ENCODE assay signal across 8 cellular contexts in genomic region chr5:20972419-20972925, GRCh38.
DNase-seq lines count a peak whose midpoint lies in the region; ATAC-seq and TF ChIP-seq lines count a peak whose summit lies in the region.

No MANE protein-coding gene starts in this region.

- H3K27me3 ChIP-seq in fibroblast of lung (ENCODE audit: control insufficient read depth, insufficient read depth, low read length) (no peaks in the 10 kb centered on the region), osteoblast (ENCODE audit: insufficient read depth, low read length) (no peaks in the 10 kb centered on the region)

- H4K20me1 ChIP-seq in fibroblast of lung (ENCODE audit: control insufficient read depth, extremely low read depth, insufficient read depth, low read length) (no peaks in the 10 kb centered on the region), osteoblast (ENCODE audit: insufficient read depth, low read length) (no peaks in the 10 kb centered on the region)

- H3K27ac ChIP-seq in fibroblast of lung (ENCODE audit: insufficient read depth, low read length) (no peak overlapping the region), osteoblast (ENCODE audit: low read depth, low read length) (no peak overlapping the region)

- H3K9ac ChIP-seq in fibroblast of lung (ENCODE audit: insufficient read depth, low read length) = no peak overlapping the region

- H3K4me3 ChIP-seq in fibroblast of lung (replicated peaks in 1 of 4; ENCODE audit: control extremely low read depth in 1 of 4, insufficient read depth in 1 of 4, low read depth in 3 of 4, low read length in 4 of 4) (peak overlapping the region in 1 of 4 experiments; percentile 84), osteoblast (ENCODE audit: insufficient read depth, low read length) (peak overlapping the region; percentile 54)

- TF ChIP-seq CTCF in fibroblast of lung (conservative IDR thresholded peaks at IDR 0.05 in 1 of 2, IDR thresholded peaks at IDR 0.05 in 1 of 2; ENCODE audit: low read depth in 1 of 2, low read length in 2 of 2) = peak; percentile 8 to 81
- no peak for TF ChIP-seq CTCF in osteoblast (IDR thresholded peaks at IDR 0.05; ENCODE audit: extremely low read depth, low read depth, low read length)

- H3K4me2 ChIP-seq in fibroblast of lung (ENCODE audit: extremely low read depth, insufficient read depth, low read length) (no peak overlapping the region), osteoblast (ENCODE audit: insufficient read depth, low read length) (peak overlapping the region; percentile 1)

- H3K9me3 ChIP-seq in fibroblast of lung (ENCODE audit: control insufficient read depth, insufficient read depth, low read depth, low read length) (no peaks in the 10 kb centered on the region), osteoblast (ENCODE audit: low read depth, low read length) (peaks cover 2% of the 10 kb centered on the region)

- no peaks in the 10 kb centered on the region for H3K36me3 ChIP-seq in fibroblast of lung (ENCODE audit: control insufficient read depth, insufficient read depth, low read length)
- no peaks in the 10 kb centered on the region for H3K36me3 ChIP-seq in osteoblast (ENCODE audit: insufficient read depth, low read length)

- ATAC-seq in GM19324 (IDR thresholded peaks at IDR 0.05; ENCODE audit: low FRiP score, unreplicated experiment) = peak; percentile 63
- ATAC-seq in HG03460 (IDR thresholded peaks at IDR 0.05; ENCODE audit: unreplicated experiment) = peak; percentile 81

- H3K4me1 ChIP-seq in fibroblast of lung (ENCODE audit: control insufficient read depth, extremely low read depth, insufficient read depth, low read length) = no peaks in the 10 kb centered on the region
- H3K4me1 ChIP-seq in osteoblast (ENCODE audit: insufficient read depth, low read length) = no peaks in the 10 kb centered on the region

- no peaks in the 10 kb centered on the region for H3K79me2 ChIP-seq in fibroblast of lung (ENCODE audit: control insufficient read depth, insufficient read depth, low read length)
- H3K79me2 ChIP-seq in osteoblast (ENCODE audit: insufficient read depth, low read length) = no peaks in the 10 kb centered on the region

- peak; percentile 26 for DNase-seq in RPMI8226
- peak; percentile 57 to 96 for DNase-seq in fibroblast of lung (ENCODE audit: low read depth in 2 of 2)
- no peak for DNase-seq in osteoblast (ENCODE audit: insufficient read length, low spot score, missing footprints)
- DNase-seq in germinal center (ENCODE audit: low spot score) = no peak
- no peak for DNase-seq in activated gamma-delta T cell treated with Interleukin-2 at 50 U/mL for 16 hours
- DNase-seq in stimulated activated CD4-positive, alpha-beta T cell treated with anti-CD3 and anti-CD28 coated beads, Interleukin-1b, Interleukin-23, amount 100 ng/mL, for 48 hours = no peak

- H2AFZ ChIP-seq in fibroblast of lung (ENCODE audit: low read length) = no peak overlapping the region
- peak overlapping the region; percentile 28 for H2AFZ ChIP-seq in osteoblast (ENCODE audit: low read length)

Comparison
In these comparisons a context has a peak if more than half of its experiments do, and no peak if none do; other contexts are left out.
1. DNase-seq: peak in RPMI8226 (single experiment) and fibroblast of lung (2 of 2); none in osteoblast (single experiment), germinal center (single experiment), activated gamma-delta T cell treated with Interleukin-2 at 50 U/mL for 16 hours (single experiment) and stimulated activated CD4-positive, alpha-beta T cell treated with anti-CD3 and anti-CD28 coated beads, Interleukin-1b, Interleukin-23, amount 100 ng/mL, for 48 hours (single experiment).